In the genomic region with DNA sequence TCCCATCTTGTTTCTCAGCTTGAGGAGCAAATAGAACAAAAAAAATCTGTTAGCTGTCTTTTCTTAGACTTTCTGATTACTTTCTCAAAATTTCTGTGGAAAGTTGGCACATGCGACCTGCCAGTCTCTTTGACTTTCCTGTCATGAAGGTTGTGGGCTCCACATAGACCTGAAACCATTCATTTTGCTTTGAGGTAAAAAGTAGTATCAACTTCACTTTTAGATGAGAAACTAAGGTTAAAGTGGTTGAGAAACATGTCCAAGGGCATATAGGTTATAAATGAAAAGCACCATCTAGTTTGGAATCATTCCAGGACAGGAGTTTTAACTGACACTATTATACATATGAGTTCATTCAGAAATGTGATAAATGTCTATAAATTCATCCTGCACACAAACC, we compare ENCODE assay signal across 13 cellular contexts. TPM values are rescaled to one million over a fixed set of nuclear protein-coding genes. Genes with fewer than 3 reads are reported as not detected.
DNase-seq lines count a peak whose midpoint lies in the region; ATAC-seq and TF ChIP-seq lines count a peak whose summit lies in the region.
"Had no signal": no experiment of that assay in that cellular context is flagged by ENCODE, and none has a peak within 500 bp of the region (broad histone marks: within the 10 kb centered on the region; RNA-seq: fewer than 3 reads in every experiment).

No MANE protein-coding gene starts in this region.

- peak overlapping the region; percentile 64 for H3K4me3 Mint-ChIP-seq in activated T-helper 2 cell treated with anti-CD3 and anti-CD28 coated beads, Interferon-gamma antibody, Interleukin-2, Interleukin-4, amounts not matched to agents 10 μg/mL and 5 μg/mL and 100 μg/mL, durations not matched to agents 14 hours and 24 hours and 36 hours (ENCODE audit: low read depth)

- H3K36me3 ChIP-seq in tibial nerve, result no peaks in the 10 kb centered on the region
- no peaks in the 10 kb centered on the region for H3K36me3 ChIP-seq in colonic mucosa
- H3K36me3 ChIP-seq: ovary, stomach had no signal

- 80 to 94% methylated on average over 1 of the region's 1 CpG for WGBS in tibial nerve, 2 donors

- TF ChIP-seq EP300 in tibial nerve (IDR thresholded peaks at IDR 0.05), result no peak

- no peaks in the 10 kb centered on the region for H3K27me3 Mint-ChIP-seq in activated T-helper 2 cell treated with anti-CD3 and anti-CD28 coated beads, Interferon-gamma antibody, Interleukin-2, Interleukin-4, amounts not matched to agents 10 μg/mL and 5 μg/mL and 100 μg/mL, durations not matched to agents 14 hours and 24 hours and 36 hours (ENCODE audit: low read depth)

- H3K9me3 Mint-ChIP-seq in activated T-helper 2 cell treated with anti-CD3 and anti-CD28 coated beads, Interferon-gamma antibody, Interleukin-2, Interleukin-4, amounts not matched to agents 10 μg/mL and 5 μg/mL and 100 μg/mL, durations not matched to agents 14 hours and 24 hours and 36 hours, result peaks cover 4% of the 10 kb centered on the region

- peaks cover 66% of the 10 kb centered on the region for H3K4me1 Mint-ChIP-seq in activated T-helper 2 cell treated with anti-CD3 and anti-CD28 coated beads, Interferon-gamma antibody, Interleukin-2, Interleukin-4, amounts not matched to agents 10 μg/mL and 5 μg/mL and 100 μg/mL, durations not matched to agents 14 hours and 24 hours and 36 hours (ENCODE audit: low read depth)

- TF ChIP-seq CTCF in tibial nerve (IDR thresholded peaks at IDR 0.05), result no peak
- TF ChIP-seq CTCF in colonic mucosa (IDR thresholded peaks at IDR 0.05), result no peak

- ATAC-seq in GM18519 (IDR thresholded peaks at IDR 0.05; ENCODE audit: low FRiP score, unreplicated experiment) (peak; percentile 46), GM19438 (IDR thresholded peaks at IDR 0.05; ENCODE audit: low read depth, unreplicated experiment) (peak; percentile 66), HG02981 (IDR thresholded peaks at IDR 0.05; ENCODE audit: unreplicated experiment) (peak; percentile 62), HG02852 (IDR thresholded peaks at IDR 0.05; ENCODE audit: unreplicated experiment) (no peak)
- ATAC-seq: HCT116 had no signal

- no peak overlapping the region for H3K27ac ChIP-seq in tibial nerve
- H3K27ac ChIP-seq in colonic mucosa, result no peak overlapping the region
- H3K27ac ChIP-seq: ovary, SK-N-MC, stomach had no signal

- H3K9me3 ChIP-seq in tibial nerve, result no peaks in the 10 kb centered on the region
- no peaks in the 10 kb centered on the region for H3K9me3 ChIP-seq in colonic mucosa
- H3K9me3 ChIP-seq: ovary, stomach had no signal

- no peak for DNase-seq in activated T-helper 2 cell treated with anti-CD3 and anti-CD28 coated beads, Interferon-gamma antibody, Interleukin-2, Interleukin-4, amounts not matched to agents 10 μg/mL and 5 μg/mL and 100 μg/mL, durations not matched to agents 14 hours and 24 hours and 36 hours (ENCODE audit: low spot score)
- DNase-seq in hepatic stellate cell (ENCODE audit: low spot score), result no peak
- DNase-seq in tibial nerve (ENCODE audit: low spot score in 2 of 2), result no peak
- DNase-seq in colonic mucosa, result no peak
- DNase-seq: NCI-H1417, ovary, stomach had no signal

- no peak overlapping the region for H3K9ac ChIP-seq in colonic mucosa (ENCODE audit: low read depth in 2 of 2, low read length in 2 of 2)

- intact Hi-C loops in activated T-helper 2 cell treated with anti-CD3 and anti-CD28 coated beads, Interferon-gamma antibody, Interleukin-2, Interleukin-4, amounts not matched to agents 10 μg/mL and 5 μg/mL and 100 μg/mL, durations not matched to agents 14 hours and 24 hours and 36 hours (cut with micrococcal nuclease), result loop anchor here (1.0 kb wide), 1 partner anchor 19 kb away; no protein-coding TSS in a partner anchor
- intact Hi-C loops in colonic mucosa (cut with DNase I), result no loop called here

- H3K4me3 ChIP-seq in tibial nerve (no peak overlapping the region), colonic mucosa (no peak overlapping the region)
- H3K4me3 ChIP-seq: ovary, SK-N-MC, stomach had no signal

- no peaks in the 10 kb centered on the region for H3K4me1 ChIP-seq in tibial nerve
- H3K4me1 ChIP-seq in colonic mucosa, result no peaks in the 10 kb centered on the region
- H3K4me1 ChIP-seq: stomach had no signal

- no peak for TF ChIP-seq POLR2A in tibial nerve (IDR thresholded peaks at IDR 0.05)

- H3K27ac Mint-ChIP-seq in activated T-helper 2 cell treated with anti-CD3 and anti-CD28 coated beads, Interferon-gamma antibody, Interleukin-2, Interleukin-4, amounts not matched to agents 10 μg/mL and 5 μg/mL and 100 μg/mL, durations not matched to agents 14 hours and 24 hours and 36 hours, result peak overlapping the region; percentile 93

- H3K27me3 ChIP-seq in tibial nerve (no peaks in the 10 kb centered on the region), colonic mucosa (no peaks in the 10 kb centered on the region)
- H3K27me3 ChIP-seq: ovary, stomach had no signal

- H3K36me3 Mint-ChIP-seq in activated T-helper 2 cell treated with anti-CD3 and anti-CD28 coated beads, Interferon-gamma antibody, Interleukin-2, Interleukin-4, amounts not matched to agents 10 μg/mL and 5 μg/mL and 100 μg/mL, durations not matched to agents 14 hours and 24 hours and 36 hours (ENCODE audit: low read depth), result peaks cover 75% of the 10 kb centered on the region

RNA-seq across cellular contexts. Expression of gene ST8SIA4, which starts 42.7 kb away (rescaled TPM):
- 79.1 and 82.3 TPM in 2 replicates for total RNA-seq in activated T-helper 2 cell treated with anti-CD3 and anti-CD28 coated beads, Interferon-gamma antibody, Interleukin-2, Interleukin-4, amounts not matched to agents 10 μg/mL and 5 μg/mL and 100 μg/mL, durations not matched to agents 14 hours and 24 hours and 36 hours
- total RNA-seq in tibial nerve (1 to 10 TPM; 1.8 to 5.7 (median 3.5) TPM), colonic mucosa (1 to 10 TPM; 2.6 to 6.2 TPM)

Comparison
In these comparisons a context has a peak if more than half of its experiments do, and no peak if none do; other contexts are left out.
1. RNA of gene ST8SIA4, which starts 42.7 kb away (total RNA-seq): 79.1 to 82.3 TPM in activated T-helper 2 cell treated with anti-CD3 and anti-CD28 coated beads, Interferon-gamma antibody, Interleukin-2, Interleukin-4, amounts not matched to agents 10 μg/mL and 5 μg/mL and 100 μg/mL, durations not matched to agents 14 hours and 24 hours and 36 hours; 2.6 to 6.2 TPM in colonic mucosa and 1.8 to 5.7 TPM in tibial nerve; every median in the first group is over 10 times any median in the second.